ENCODE assay signal across 16 cellular contexts in genomic region chr11:102467080-102467708, GRCh38. TPM values are rescaled to one million over a fixed set of nuclear protein-coding genes. Genes with fewer than 3 reads are reported as not detected.
DNase-seq lines count a peak whose midpoint lies in the region; ATAC-seq and TF ChIP-seq lines count a peak whose summit lies in the region.
"Had no signal": no experiment of that assay in that cellular context is flagged by ENCODE, and none has a peak within 500 bp of the region (broad histone marks: within the 10 kb centered on the region; RNA-seq: fewer than 3 reads in every experiment).

No MANE protein-coding gene starts in this region.

- 64% methylated on average over 4 of the region's 4 CpGs for WGBS in prostate gland

- H3K27me3 ChIP-seq in prostate gland (replicated peaks; ENCODE audit: insufficient read depth) = no peaks in the 10 kb centered on the region
- H3K27me3 ChIP-seq: neutrophil had no signal

- DNase-seq in DMS53 (lab: John Stamatoyannopoulos, UW) (peak; percentile 85), NCI-H2196 treated with DMSO at 0.1 percent for 48 hours (lab: John Stamatoyannopoulos, UW; ENCODE audit: unreplicated experiment) (peak; percentile 22), epithelial cell of prostate (ENCODE audit: low read depth, low spot score) (no peak), prostate gland (ENCODE audit: low spot score) (no peak), GDM1 (lab: John Stamatoyannopoulos, UW) (no peak)
- no peak for DNase-seq in effector CD4-positive, alpha-beta T cell
- DNase-seq: activated CD8-positive, alpha-beta memory T cell treated with anti-CD3 and anti-CD28 coated beads for 24 hours; cerebellar nuclear complex; immature natural killer cell; NCI-H146; NCI-H526; stimulated activated naive B cell treated with anti-CD40 and anti-IgM and Interleukin-4, amounts not matched to agents 10 μg/mL and 1 μg/mL and 100 μg/mL, for 72 hours had no signal

- ATAC-seq in HG03442 (IDR thresholded peaks at IDR 0.05; ENCODE audit: unreplicated experiment) = no peak
- no peak for ATAC-seq in GM18870 (IDR thresholded peaks at IDR 0.05; ENCODE audit: unreplicated experiment)
- ATAC-seq: stimulated activated naive B cell treated with anti-CD40 and anti-IgM and Interleukin-4, amounts not matched to agents 10 μg/mL and 1 μg/mL and 100 μg/mL, for 72 hours had no signal

- no peaks in the 10 kb centered on the region for H3K9me3 ChIP-seq in prostate gland
- H3K9me3 ChIP-seq: neutrophil had no signal

- H3K36me3 ChIP-seq in prostate gland = no peaks in the 10 kb centered on the region
- H3K36me3 ChIP-seq: neutrophil had no signal

- H3K4me3 ChIP-seq in prostate gland = no peak overlapping the region

- intact Hi-C loops in prostate gland (cut with DNase I) = no loop called here

- H3K4me1 ChIP-seq in prostate gland (replicated peaks) = peaks cover 5% of the 10 kb centered on the region

- no peak for TF ChIP-seq CTCF in prostate gland (IDR thresholded peaks at IDR 0.05)

- no peak for TF ChIP-seq POLR2A in prostate gland (IDR thresholded peaks at IDR 0.05)

- H3K27ac ChIP-seq in epithelial cell of prostate = peak overlapping the region; percentile 40
- H3K27ac ChIP-seq in prostate gland = peak overlapping the region; percentile 51 to 58
- H3K27ac ChIP-seq: KMS-11, neutrophil had no signal

RNA-seq across cellular contexts. Expression of gene TMEM123, which starts 14.6 kb away (rescaled TPM):
- total RNA-seq in prostate gland = 100 to 1,000 TPM; 205 to 227 TPM

Comparison
In these comparisons a context has a peak if more than half of its experiments do, and no peak if none do; other contexts are left out.
1. DNase-seq: peak in DMS53 (single experiment) and NCI-H2196 treated with DMSO at 0.1 percent for 48 hours (single experiment); none in epithelial cell of prostate (single experiment), prostate gland (single experiment), GDM1 (single experiment) and effector CD4-positive, alpha-beta T cell (single experiment).